1 cellular context compared by ENCODE assay signal in genomic region chr5:141319699-141320098, GRCh38.
TF ChIP-seq lines count a peak whose summit lies in the region.

No MANE protein-coding gene starts in this region.

TF ChIP-seq in GM23338, 12 proteins besides CTCF, POLR2A, EP300 and RAD21 (continued from another document):
- no peak for TF ChIP-seq REST (IDR thresholded peaks at IDR 0.05; ENCODE audit: unreplicated experiment)
- no peak for TF ChIP-seq NANOG (IDR thresholded peaks at IDR 0.05; ENCODE audit: borderline replicate concordance)
- TF ChIP-seq EZH2 (IDR thresholded peaks at IDR 0.05; ENCODE audit: low read depth, unreplicated experiment): no peak
- no peak for TF ChIP-seq EZH2phosphoT487 (IDR thresholded peaks at IDR 0.05; ENCODE audit: unreplicated experiment)
- no peak for TF ChIP-seq CREB1 (CRISPR knock-in tag; IDR thresholded peaks at IDR 0.05; ENCODE audit: low read depth)
